ENCODE assay signal across 10 cellular contexts in genomic region chr11:69382131-69383128, GRCh38.
DNase-seq lines count a peak whose midpoint lies in the region; ATAC-seq, FAIRE-seq and TF ChIP-seq lines count a peak whose summit lies in the region.
"Had no signal": no experiment of that assay in that cellular context is flagged by ENCODE, and none has a peak within 500 bp of the region (broad histone marks: within the 10 kb centered on the region; RNA-seq: fewer than 3 reads in every experiment).

No MANE protein-coding gene starts in this region.

- H3K79me2 ChIP-seq in Karpas-422 (ENCODE audit: low read length): no peaks in the 10 kb centered on the region

- DNase-seq in 8988T (peak; percentile 79), Karpas-422 (peak; percentile 94), inferior parietal cortex (ENCODE audit: extremely low spot score) (peak; percentile 9), RCC 7860 (ENCODE audit: low spot score) (no peak), GDM1 (lab: John Stamatoyannopoulos, UW) (no peak), GM10248 (ENCODE audit: extremely low spot score) (no peak)
- DNase-seq in activated T-cell treated with anti-CD3 and anti-CD28 coated beads, Interleukin-2, amount 50 U/mL, for 24 hours: peak; percentile 36
- DNase-seq: stimulated activated CD8-positive, alpha-beta memory T cell treated with anti-CD3 and anti-CD28 coated beads, Interleukin-4, amount 100 ng/mL, for 48 hours had no signal

- no peak overlapping the region for H3K27ac ChIP-seq in Karpas-422 (ENCODE audit: low read length)

- no peak overlapping the region for H3K27ac Mint-ChIP-seq in activated T-cell treated with anti-CD3 and anti-CD28 coated beads, Interleukin-2, amount 50 U/mL, for 24 hours

- no peaks in the 10 kb centered on the region for H3K9me2 ChIP-seq in Karpas-422 (replicated peaks; ENCODE audit: insufficient read depth, low read length)

- H3K9me3 ChIP-seq in Karpas-422 (ENCODE audit: low read length): no peaks in the 10 kb centered on the region

- no peak for TF ChIP-seq CTCF in GM10248 (IDR thresholded peaks at IDR 0.05; ENCODE audit: control extremely low read depth, extremely low read depth, low read depth, missing control alignments)

- H3K27me3 ChIP-seq in Karpas-422 (ENCODE audit: low read length): no peaks in the 10 kb centered on the region

- no peaks in the 10 kb centered on the region for H3K27me3 Mint-ChIP-seq in activated T-cell treated with anti-CD3 and anti-CD28 coated beads, Interleukin-2, amount 50 U/mL, for 24 hours
- H3K27me3 Mint-ChIP-seq: CD4-positive, CD25-positive, alpha-beta regulatory T cell had no signal

- H3K36me3 ChIP-seq in Karpas-422 (ENCODE audit: insufficient read depth, low read length): no peaks in the 10 kb centered on the region

- H2AFZ ChIP-seq in Karpas-422 (ENCODE audit: low read length): peak overlapping the region; percentile 99

- no peak for ATAC-seq in HG03135 (IDR thresholded peaks at IDR 0.05; ENCODE audit: unreplicated experiment)

- no peak overlapping the region for H3K4me3 Mint-ChIP-seq in activated T-cell treated with anti-CD3 and anti-CD28 coated beads, Interleukin-2, amount 50 U/mL, for 24 hours

- CTCF ChIA-PET in GM10248 (lab: Yijun Ruan, JAX): no interaction called here

- no peak for FAIRE-seq in RCC 7860 (lab: Jason Lieb, UNC)

- POLR2A ChIA-PET in GM10248 (lab: Yijun Ruan, JAX): no interaction called here

- no peaks in the 10 kb centered on the region for H4K20me1 ChIP-seq in Karpas-422 (ENCODE audit: insufficient read depth, low read depth, low read length)

- H3K9me3 Mint-ChIP-seq in activated T-cell treated with anti-CD3 and anti-CD28 coated beads, Interleukin-2, amount 50 U/mL, for 24 hours: peaks cover 3% of the 10 kb centered on the region

- H3K9ac ChIP-seq in Karpas-422 (ENCODE audit: low read length): peak overlapping the region; percentile 71

- peak overlapping the region; percentile 71 for H3K4me3 ChIP-seq in Karpas-422 (ENCODE audit: low read length)

- no peaks in the 10 kb centered on the region for H3K36me3 Mint-ChIP-seq in activated T-cell treated with anti-CD3 and anti-CD28 coated beads, Interleukin-2, amount 50 U/mL, for 24 hours (ENCODE audit: low read depth)
- H3K36me3 Mint-ChIP-seq: CD4-positive, CD25-positive, alpha-beta regulatory T cell had no signal

- peaks cover 15% of the 10 kb centered on the region for H3K4me1 ChIP-seq in Karpas-422 (ENCODE audit: low read length)

- H3K4me2 ChIP-seq in Karpas-422 (ENCODE audit: low read depth, low read length, poor library complexity, severe bottlenecking): peak overlapping the region; percentile 72

- no peaks in the 10 kb centered on the region for H3K4me1 Mint-ChIP-seq in activated T-cell treated with anti-CD3 and anti-CD28 coated beads, Interleukin-2, amount 50 U/mL, for 24 hours (ENCODE audit: low read depth)

Comparison
In these comparisons a context has a peak if more than half of its experiments do, and no peak if none do; other contexts are left out.
1. DNase-seq: peak in 8988T (single experiment), Karpas-422 (single experiment), activated T-cell treated with anti-CD3 and anti-CD28 coated beads, Interleukin-2, amount 50 U/mL, for 24 hours (single experiment) and inferior parietal cortex (single experiment); none in RCC 7860 (single experiment), GDM1 (single experiment) and GM10248 (single experiment).